In genomic region chr14:47278233-47278842, GRCh38 we compare ENCODE assay signal across 8 cellular contexts.
DNase-seq lines count a peak whose midpoint lies in the region; ATAC-seq, FAIRE-seq and TF ChIP-seq lines count a peak whose summit lies in the region.

No MANE protein-coding gene starts in this region.

- peaks cover 4% of the 10 kb centered on the region for H3K27me3 ChIP-seq in RWPE2 (ENCODE audit: insufficient read depth, poor library complexity, severe bottlenecking)

- ATAC-seq in GM21528 (IDR thresholded peaks at IDR 0.05; ENCODE audit: low FRiP score, unreplicated experiment) (peak; percentile 86), RWPE2 (ENCODE audit: low read depth) (peak; percentile 89), GM19455 (IDR thresholded peaks at IDR 0.05; ENCODE audit: unreplicated experiment) (no peak)

- peaks cover 8% of the 10 kb centered on the region for H3K4me1 ChIP-seq in RWPE2 (ENCODE audit: insufficient read depth, poor library complexity, severe bottlenecking)

- FAIRE-seq in endometrium (lab: Jason Lieb, UNC) = peak; percentile 57

- TF ChIP-seq CTCF in RWPE2 (IDR thresholded peaks at IDR 0.05; ENCODE audit: poor library complexity, severe bottlenecking) = peak; percentile 96

- H3K4me3 ChIP-seq in RWPE2 (ENCODE audit: severe bottlenecking) = no peak overlapping the region

- DNase-seq in NK-92 treated with Interleukin-12 subunit alpha and Interleukin-12 subunit beta, amount 100 ng/mL, for 24 hours (lab: John Stamatoyannopoulos, UW) = peak; percentile 2
- DNase-seq in NK-92 (lab: John Stamatoyannopoulos, UW; ENCODE audit: unreplicated experiment) = no peak
- peak; percentile 68 for DNase-seq in KG1 (lab: John Stamatoyannopoulos, UW)
- no peak for DNase-seq in RWPE2 (ENCODE audit: low spot score)
- peak in 43 of 56 donors; percentile 0 to 67 (median 26) for DNase-seq in nucleus accumbens (lab: John Stamatoyannopoulos, UW)

- no peaks in the 10 kb centered on the region for H3K9me3 ChIP-seq in RWPE2 (ENCODE audit: severe bottlenecking)

- H3K36me3 ChIP-seq in RWPE2 (ENCODE audit: low read depth) = no peaks in the 10 kb centered on the region

- no peak overlapping the region for H3K27ac ChIP-seq in RWPE2 (ENCODE audit: poor library complexity, severe bottlenecking)

Comparison
In these comparisons a context has a peak if more than half of its experiments do, and no peak if none do; other contexts are left out.
1. DNase-seq: peak in NK-92 treated with Interleukin-12 subunit alpha and Interleukin-12 subunit beta, amount 100 ng/mL, for 24 hours (single experiment), KG1 (single experiment) and nucleus accumbens (43 of 56); none in NK-92 (single experiment) and RWPE2 (single experiment).